Comparison of ENCODE assay signal across 1 cellular context in genomic region chr4:120225527-120225926, GRCh38.
TF ChIP-seq lines count a peak whose summit lies in the region.

No MANE protein-coding gene starts in this region.

TF ChIP-seq in H1, 55 proteins besides CTCF, POLR2A, EP300 and RAD21 (continued from another document):
- TF ChIP-seq TBP (IDR thresholded peaks at IDR 0.05; ENCODE audit: low read depth, low read length) (no peak), SIRT6 (IDR thresholded peaks at IDR 0.05; ENCODE audit: low read length) (no peak), RNF2 (IDR thresholded peaks at IDR 0.05; ENCODE audit: borderline replicate concordance, low read depth, low read length, missing control alignments, poor library complexity, severe bottlenecking) (no peak), FOSL1 (IDR thresholded peaks at IDR 0.05; ENCODE audit: insufficient read depth, low read depth, low read length) (no peak), MAX (IDR thresholded peaks at IDR 0.05) (no peak), HDAC6 (IDR thresholded peaks at IDR 0.05; ENCODE audit: low read depth, low read length) (no peak), TEAD4 (IDR thresholded peaks at IDR 0.05; ENCODE audit: low read depth, low read length) (no peak), YY1 (IDR thresholded peaks at IDR 0.05; ENCODE audit: low read depth, low read length) (no peak)
